Comparison of ENCODE assay signal across 8 cellular contexts in genomic region chr19:48102870-48103751, GRCh38. TPM values are rescaled to one million over a fixed set of nuclear protein-coding genes. Genes with fewer than 3 reads are reported as not detected.
A peak's percentile ranks its signal among the peaks of the same experiment; 100 is the strongest.
DNase-seq lines count a peak whose midpoint lies in the region; ATAC-seq and TF ChIP-seq lines count a peak whose summit lies in the region.

No MANE protein-coding gene starts in this region.

- TF ChIP-seq CTCF in DND-41 (IDR thresholded peaks at IDR 0.05; ENCODE audit: borderline replicate concordance, extremely low read depth, low read length, poor library complexity, severe bottlenecking), result peak; percentile 88
- peak; percentile 65 for TF ChIP-seq CTCF in neutrophil (IDR thresholded peaks at IDR 0.05)

- no peak overlapping the region for H2AFZ ChIP-seq in DND-41 (ENCODE audit: low read depth, low read length)

- H3K4me1 ChIP-seq in DND-41 (ENCODE audit: insufficient read depth, low read length) (no peaks in the 10 kb centered on the region), neutrophil (ENCODE audit: control insufficient read depth in 1 of 2, insufficient read depth in 1 of 2, low read depth in 1 of 2, low read length in 1 of 2) (peaks cover 0 to 4% of the 10 kb centered on the region in 2 experiments)

- DNase-seq in DND-41 (peak; percentile 37), HuH-7 (ENCODE audit: low spot score) (peak; percentile 78), SK-MEL-5 (ENCODE audit: low read depth, low spot score) (peak; percentile 67), ecto neural progenitor cell (ENCODE audit: low spot score) (peak; percentile 67), sciatic nerve (ENCODE audit: low spot score) (no peak), left ventricle myocardium superior (no peak)

- H3K4me2 ChIP-seq in DND-41 (ENCODE audit: insufficient read depth, low read length), result no peak overlapping the region

- H4K20me1 ChIP-seq in DND-41 (ENCODE audit: insufficient read depth, low read length), result no peaks in the 10 kb centered on the region

- H3K27ac ChIP-seq in DND-41 (ENCODE audit: low read length), result no peak overlapping the region
- H3K27ac ChIP-seq in neutrophil, result no peak overlapping the region

- H3K27me3 ChIP-seq in DND-41 (ENCODE audit: insufficient read depth, low read length, poor library complexity) (no peaks in the 10 kb centered on the region), neutrophil (peaks cover 11% of the 10 kb centered on the region)

- in situ Hi-C loops in SK-MEL-5 (cut with HindIII; ENCODE audit: low pct_unique_long_range_greater_than_20kb, low sequenced_read_pairs), result no loop called here

- intact Hi-C loops in sciatic nerve (cut with DNase I) (no loop called here), left ventricle myocardium superior (cut with micrococcal nuclease) (no loop called here)

- no peak overlapping the region for H3K4me3 ChIP-seq in DND-41 (ENCODE audit: low read depth in 1 of 2, low read length in 2 of 2)
- H3K4me3 ChIP-seq in neutrophil (ENCODE audit: low read depth in 1 of 2, low read length in 1 of 2), result no peak overlapping the region

- H3K9me3 ChIP-seq in DND-41 (ENCODE audit: insufficient read depth, low read length, severe bottlenecking), result no peaks in the 10 kb centered on the region
- H3K9me3 ChIP-seq in neutrophil, result no peaks in the 10 kb centered on the region

- no peaks in the 10 kb centered on the region for H3K79me2 ChIP-seq in DND-41 (ENCODE audit: insufficient read depth, low read length)

- H3K36me3 ChIP-seq in DND-41 (ENCODE audit: insufficient read depth, low read length) (no peaks in the 10 kb centered on the region), neutrophil (no peaks in the 10 kb centered on the region)

- H3K9ac ChIP-seq in DND-41 (ENCODE audit: low read depth, low read length), result no peak overlapping the region

- ATAC-seq in DND-41 (ENCODE audit: insufficient read depth, low read depth) (peak; percentile 64), sciatic nerve (no peak), HG02678 (IDR thresholded peaks at IDR 0.05; ENCODE audit: unreplicated experiment) (no peak), left ventricle myocardium superior (no peak)

RNA-seq across cellular contexts. Expression of gene PLA2G4C, which starts 7.5 kb away (rescaled TPM):
- total RNA-seq in SK-MEL-5 (2014; rRNA removed; shearing (Covaris generic)), result 1.7 and 2.3 TPM in 2 replicates
- 1.2 and 3.1 TPM in 2 replicates for polyA plus RNA-seq in SK-MEL-5 (2015; cell fraction: cytosol; rRNA removed)
- 16.0 and 34.0 TPM in 2 replicates for polyA plus RNA-seq in SK-MEL-5 (2015; cell fraction: nucleus; rRNA removed)
- total RNA-seq in sciatic nerve, result 32.7 TPM
- total RNA-seq in left ventricle myocardium superior, result 34.9 TPM

RNA-seq across cellular contexts. Expression of gene CABP5, which starts 59.2 kb away (rescaled TPM):
- total RNA-seq in SK-MEL-5 (2014; rRNA removed; shearing (Covaris generic)), result not detected in 2 replicates
- polyA plus RNA-seq in SK-MEL-5 (2015; cell fraction: cytosol; rRNA removed), result not detected in 2 replicates
- not detected in 2 replicates for polyA plus RNA-seq in SK-MEL-5 (2015; cell fraction: nucleus; rRNA removed)
- total RNA-seq in sciatic nerve (not detected), left ventricle myocardium superior (not detected)

Comparison
In these comparisons a context has a peak if more than half of its experiments do, and no peak if none do; other contexts are left out.
1. DNase-seq: peak in DND-41 (single experiment), HuH-7 (single experiment), SK-MEL-5 (single experiment) and ecto neural progenitor cell (single experiment); none in sciatic nerve (single experiment) and left ventricle myocardium superior (single experiment).
2. RNA of gene PLA2G4C, which starts 7.5 kb away (total RNA-seq): 34.9 TPM in left ventricle myocardium superior (single experiment) and 32.7 TPM in sciatic nerve (single experiment); 1.7 to 2.3 TPM in SK-MEL-5; every median in the first group is over 10 times any median in the second.